Comparison of ENCODE assay signal across 8 cellular contexts in genomic region chr3:190513409-190514162, GRCh38. TPM values are rescaled to one million over a fixed set of nuclear protein-coding genes. Genes with fewer than 3 reads are reported as not detected.
DNase-seq lines count a peak whose midpoint lies in the region; ATAC-seq, FAIRE-seq and TF ChIP-seq lines count a peak whose summit lies in the region.

TSS of gene IL1RAP (plus strand) at chr3:190514085. CDS start at chr3:190564290, 50,205 bp downstream.

- no peaks in the 10 kb centered on the region for H3K9me2 ChIP-seq in OCI-LY1 (ENCODE audit: low read depth, low read length)

- ATAC-seq in GM19468 (IDR thresholded peaks at IDR 0.05; ENCODE audit: extremely low read depth, unreplicated experiment), result peak; percentile 98

- intact Hi-C loops in endothelial cell of umbilical vein (cut with micrococcal nuclease), result loop anchor here (1.0 to 10.0 kb wide), 8 partner anchors 19 to 549 kb away; no protein-coding TSS in a partner anchor

- H3F3A ChIP-seq in OCI-LY1 (ENCODE audit: insufficient read depth, low read length), result no peaks in the 10 kb centered on the region

- no peaks in the 10 kb centered on the region for H3K9me3 ChIP-seq in OCI-LY1 (ENCODE audit: low read length)
- no peaks in the 10 kb centered on the region for H3K9me3 ChIP-seq in endothelial cell of umbilical vein (replicated peaks; ENCODE audit: control insufficient read depth, insufficient read depth, low read length)
- no peaks in the 10 kb centered on the region for H3K9me3 ChIP-seq in mononuclear cell (ENCODE audit: low read depth, low read length)

- H2AFZ ChIP-seq in OCI-LY1 (ENCODE audit: low read length), result no peak within 1 kb of the TSS
- peak within 1 kb of the TSS; percentile 96 for H2AFZ ChIP-seq in endothelial cell of umbilical vein (ENCODE audit: low read depth, low read length)

- H3K27ac ChIP-seq in OCI-LY1 (ENCODE audit: low read depth, low read length, poor library complexity, severe bottlenecking), result no peak within 1 kb of the TSS
- H3K27ac ChIP-seq in endothelial cell of umbilical vein (ENCODE audit: insufficient read depth, low read depth, low read length), result peak within 1 kb of the TSS; percentile 45

- H3K36me3 ChIP-seq in OCI-LY1 (ENCODE audit: insufficient read depth, low read length), result no peaks in the 10 kb centered on the region
- H3K36me3 ChIP-seq in endothelial cell of umbilical vein (ENCODE audit: control insufficient read depth in 2 of 2, extremely low read depth in 1 of 2, insufficient read depth in 2 of 2, low read length in 2 of 2), result no peaks in the 10 kb centered on the region

- H4K20me1 ChIP-seq in OCI-LY1 (ENCODE audit: insufficient read depth, low read length) (no peaks in the 10 kb centered on the region), endothelial cell of umbilical vein (replicated peaks; ENCODE audit: control insufficient read depth, extremely low read depth, insufficient read depth, low read length) (no peaks in the 10 kb centered on the region)

- no peaks in the 10 kb centered on the region for H3K4me1 ChIP-seq in OCI-LY1 (ENCODE audit: insufficient read depth, low read length, severe bottlenecking)
- H3K4me1 ChIP-seq in endothelial cell of umbilical vein (ENCODE audit: control insufficient read depth, extremely low read depth, insufficient read depth, low read length), result peaks cover 6% of the 10 kb centered on the region
- H3K4me1 ChIP-seq in mononuclear cell (ENCODE audit: insufficient read depth, low read length), result peaks cover 31% of the 10 kb centered on the region

- no peak within 1 kb of the TSS for H3K9ac ChIP-seq in OCI-LY1 (ENCODE audit: low read length)
- peak within 1 kb of the TSS; percentile 79 for H3K9ac ChIP-seq in endothelial cell of umbilical vein (replicated peaks; ENCODE audit: extremely low read depth, insufficient read depth, low read length)

- no peaks in the 10 kb centered on the region for H3K27me3 ChIP-seq in OCI-LY1 (ENCODE audit: insufficient read depth, low read length)
- H3K27me3 ChIP-seq in endothelial cell of umbilical vein (ENCODE audit: control insufficient read depth in 2 of 2, insufficient read depth in 2 of 2, low read length in 2 of 2), result no peaks in the 10 kb centered on the region
- H3K27me3 ChIP-seq in mononuclear cell (ENCODE audit: insufficient read depth, low read length), result no peaks in the 10 kb centered on the region

- H3K4me3 ChIP-seq in OCI-LY1 (ENCODE audit: low read depth, low read length, poor library complexity, severe bottlenecking) (peak within 1 kb of the TSS; percentile 38), endothelial cell of umbilical vein (replicated peaks in 1 of 3; ENCODE audit: insufficient read depth in 1 of 3, low read depth in 1 of 3, low read length in 3 of 3) (peak within 1 kb of the TSS; percentile 67 to 93 (median 87)), mononuclear cell (ENCODE audit: low read length) (peak within 1 kb of the TSS; percentile 91)

- DNase-seq in COLO829 (ENCODE audit: low spot score) (peak; percentile 88), HS-27A (ENCODE audit: low read depth) (peak; percentile 69), endothelial cell of umbilical vein (ENCODE audit: low read depth, low spot score) (peak; percentile 91)
- peak; percentile 90 for DNase-seq in activated CD8-positive, alpha-beta memory T cell treated with anti-CD3 and anti-CD28 coated beads, Interleukin-2, amount 50 U/mL, for 48 hours
- DNase-seq in stimulated activated CD8-positive, alpha-beta memory T cell treated with anti-CD3 and anti-CD28 coated beads, Interleukin-2, amount 100 ng/mL, for 48 hours (ENCODE audit: low read depth in 2 of 2), result peak; percentile 80 to 82

- no peak for TF ChIP-seq POLR2A in endothelial cell of umbilical vein (IDR thresholded peaks at IDR 0.05; ENCODE audit: low read depth, low read length)

- POLR2A ChIA-PET in endothelial cell of umbilical vein (lab: Charles Lee), result no interaction called here

- FAIRE-seq in endothelial cell of umbilical vein (lab: Jason Lieb, UNC), result peak; percentile 89

- dilution Hi-C loops in endothelial cell of umbilical vein (cut with MboI; ENCODE audit: extremely low pct_ligation_motif_present, low sequenced_read_pairs), result no loop called here

- TF ChIP-seq CTCF in OCI-LY1 (IDR thresholded peaks at IDR 0.05; ENCODE audit: low read length) (peak; percentile 9; the same call in 1 of the 2 replicates), endothelial cell of umbilical vein (IDR thresholded peaks at IDR 0.05; ENCODE audit: extremely low read depth in 1 of 2, insufficient read depth in 1 of 2, low read depth in 1 of 2, low read length in 2 of 2) (peak; percentile 48 to 77)

- H3K79me2 ChIP-seq in OCI-LY1 (ENCODE audit: insufficient read depth, low read length) (no peaks in the 10 kb centered on the region), endothelial cell of umbilical vein (ENCODE audit: control insufficient read depth, insufficient read depth, low read length) (no peaks in the 10 kb centered on the region)

- H3K4me2 ChIP-seq in OCI-LY1 (ENCODE audit: low read length) (peak within 1 kb of the TSS; percentile 47; the same call in 1 of the 2 replicates), endothelial cell of umbilical vein (ENCODE audit: insufficient read depth, low read length) (peak within 1 kb of the TSS; percentile 93)

- BruUV-seq in endothelial cell of umbilical vein (replicated peaks; lab: Mats Ljungman, UMichigan), result no TSS peak

- no peaks in the 10 kb centered on the region for H3K9me1 ChIP-seq in endothelial cell of umbilical vein (replicated peaks; ENCODE audit: control insufficient read depth, extremely low read depth, insufficient read depth, low read length)

- CTCF ChIA-PET in endothelial cell of umbilical vein (lab: Charles Lee), result interaction anchor here (0.5 to 2.8 kb wide), 26 partner anchors 9 to 822 kb away, joined by 3 to 59 read pairs (median 4); partner anchors contain the start of gene P3H2

TF ChIP-seq in endothelial cell of umbilical vein, 7 proteins besides CTCF, POLR2A, EP300 and RAD21:
- TF ChIP-seq MAX (IDR thresholded peaks at IDR 0.05; ENCODE audit: insufficient read depth, insufficient read length) (no peak), MYC (IDR thresholded peaks at IDR 0.05; ENCODE audit: low read depth, low read length) (no peak), FOS (IDR thresholded peaks at IDR 0.05; ENCODE audit: borderline replicate concordance, insufficient read depth, low read length) (no peak), JUN (IDR thresholded peaks at IDR 0.05; ENCODE audit: borderline replicate concordance, insufficient read depth, insufficient read length, low read depth) (no peak), EZH2 (IDR thresholded peaks at IDR 0.05; ENCODE audit: borderline replicate concordance, low read depth, low read length, severe bottlenecking) (no peak), POLR2AphosphoS5 (IDR thresholded peaks at IDR 0.05; ENCODE audit: insufficient read depth, low read depth, low read length) (peak; percentile 23), GATA2 (IDR thresholded peaks at IDR 0.05; ENCODE audit: insufficient read depth, insufficient read length, low read depth, low read length) (no peak)

RNA-seq across cellular contexts. Expression of gene IL1RAP, which starts in this region (rescaled TPM):
- total RNA-seq in endothelial cell of umbilical vein, result 8.7 and 9.2 TPM in 2 replicates
- polyA plus RNA-seq in endothelial cell of umbilical vein, result 3.4 and 4.3 TPM in 2 replicates
- 5.1 and 6.4 TPM in 2 replicates for polyA plus RNA-seq in endothelial cell of umbilical vein (2011; cell fraction: cytosol; rRNA removed)
- polyA plus RNA-seq in endothelial cell of umbilical vein (2011; cell fraction: nucleus; rRNA removed), result 7.1 and 9.7 TPM in 2 replicates
- 3.1 and 4.0 TPM in 2 replicates for polyA plus RNA-seq in endothelial cell of umbilical vein (2012)
- 17.1 and 22.2 TPM in 2 replicates for polyA minus RNA-seq in endothelial cell of umbilical vein
- polyA minus RNA-seq in endothelial cell of umbilical vein (2011; cell fraction: cytosol; rRNA and poly(A)+ RNA removed), result 10.3 TPM
- 20.5 and 43.4 TPM in 2 replicates for polyA minus RNA-seq in endothelial cell of umbilical vein (2011; cell fraction: nucleus; rRNA and poly(A)+ RNA removed)
- total RNA-seq in mononuclear cell, result 18.1 TPM

Comparison
In these comparisons a context has a peak if more than half of its experiments do, and no peak if none do; other contexts are left out.
1. H3K4me3 ChIP-seq: peak in every context shown above with its lines; median percentile 91 in mononuclear cell; 87 in endothelial cell of umbilical vein; 38 in OCI-LY1.